In the genomic region with DNA sequence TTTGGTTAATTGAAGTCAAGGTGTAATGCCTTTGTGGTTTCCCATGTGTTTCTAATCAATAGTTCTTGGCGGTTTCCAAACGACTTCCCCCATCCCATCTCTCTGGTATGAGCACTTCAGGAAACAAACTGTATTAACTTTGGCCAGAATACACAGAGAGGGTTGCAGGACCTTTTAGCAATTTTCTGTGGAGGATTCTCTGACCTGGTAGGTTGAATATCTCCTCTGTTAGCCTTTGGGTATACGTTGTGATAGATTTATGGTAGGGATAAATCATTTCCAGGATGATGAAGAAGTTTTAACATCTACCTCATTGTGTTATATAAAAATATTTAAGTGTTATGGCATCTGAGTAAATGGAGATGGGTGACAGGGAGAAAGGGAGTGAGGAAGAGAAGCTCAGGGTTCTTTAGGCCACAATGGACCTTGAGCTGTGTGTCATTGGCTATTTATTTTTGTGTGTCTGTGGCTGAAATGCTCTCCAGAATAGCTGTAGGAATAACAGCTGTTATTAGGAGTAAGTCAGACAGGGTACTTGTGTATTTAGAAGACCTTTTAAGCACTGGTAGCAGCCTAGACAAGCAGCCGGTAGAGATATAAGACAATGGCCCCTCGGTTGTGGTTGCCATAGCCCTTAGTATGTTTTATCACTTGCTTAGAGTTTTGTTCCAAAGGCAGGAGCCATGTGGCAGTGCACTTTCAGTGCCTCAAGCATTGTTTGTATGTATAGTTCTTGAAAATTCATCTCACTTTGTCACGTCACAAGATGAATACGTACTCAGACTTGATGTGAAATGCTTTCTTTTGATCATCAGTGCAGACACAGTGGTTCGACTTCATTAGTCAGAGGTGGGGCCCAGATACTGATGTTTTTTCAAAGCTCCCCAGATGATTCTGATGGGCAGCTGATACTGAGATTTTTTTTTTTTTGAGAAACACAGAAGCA, we compare ENCODE assay signal across 1 cellular context.
TF ChIP-seq lines count a peak whose summit lies in the region.

No MANE protein-coding gene starts in this region.

TF ChIP-seq in GM12878, 131 proteins besides CTCF, POLR2A, EP300 and RAD21 (continued from another document):
- TF ChIP-seq, protein P1, sequence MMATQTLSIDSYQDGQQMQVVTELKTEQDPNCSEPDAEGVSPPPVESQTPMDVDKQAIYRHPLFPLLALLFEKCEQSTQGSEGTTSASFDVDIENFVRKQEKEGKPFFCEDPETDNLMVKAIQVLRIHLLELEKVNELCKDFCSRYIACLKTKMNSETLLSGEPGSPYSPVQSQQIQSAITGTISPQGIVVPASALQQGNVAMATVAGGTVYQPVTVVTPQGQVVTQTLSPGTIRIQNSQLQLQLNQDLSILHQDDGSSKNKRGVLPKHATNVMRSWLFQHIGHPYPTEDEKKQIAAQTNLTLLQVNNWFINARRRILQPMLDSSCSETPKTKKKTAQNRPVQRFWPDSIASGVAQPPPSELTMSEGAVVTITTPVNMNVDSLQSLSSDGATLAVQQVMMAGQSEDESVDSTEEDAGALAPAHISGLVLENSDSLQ (IDR thresholded peaks at IDR 0.05) = peak; percentile 74
- TF ChIP-seq HCFC1 (IDR thresholded peaks at IDR 0.05; ENCODE audit: low read length) (no peak), ZNF384 (IDR thresholded peaks at IDR 0.05; ENCODE audit: borderline replicate concordance, low read depth, low read length) (peak; percentile 42; the same call in 1 of the 2 replicates), PBX3 (IDR thresholded peaks at IDR 0.05; ENCODE audit: insufficient replicate concordance, low read depth, low read length) (no peak)
- TF ChIP-seq, protein P2, sequence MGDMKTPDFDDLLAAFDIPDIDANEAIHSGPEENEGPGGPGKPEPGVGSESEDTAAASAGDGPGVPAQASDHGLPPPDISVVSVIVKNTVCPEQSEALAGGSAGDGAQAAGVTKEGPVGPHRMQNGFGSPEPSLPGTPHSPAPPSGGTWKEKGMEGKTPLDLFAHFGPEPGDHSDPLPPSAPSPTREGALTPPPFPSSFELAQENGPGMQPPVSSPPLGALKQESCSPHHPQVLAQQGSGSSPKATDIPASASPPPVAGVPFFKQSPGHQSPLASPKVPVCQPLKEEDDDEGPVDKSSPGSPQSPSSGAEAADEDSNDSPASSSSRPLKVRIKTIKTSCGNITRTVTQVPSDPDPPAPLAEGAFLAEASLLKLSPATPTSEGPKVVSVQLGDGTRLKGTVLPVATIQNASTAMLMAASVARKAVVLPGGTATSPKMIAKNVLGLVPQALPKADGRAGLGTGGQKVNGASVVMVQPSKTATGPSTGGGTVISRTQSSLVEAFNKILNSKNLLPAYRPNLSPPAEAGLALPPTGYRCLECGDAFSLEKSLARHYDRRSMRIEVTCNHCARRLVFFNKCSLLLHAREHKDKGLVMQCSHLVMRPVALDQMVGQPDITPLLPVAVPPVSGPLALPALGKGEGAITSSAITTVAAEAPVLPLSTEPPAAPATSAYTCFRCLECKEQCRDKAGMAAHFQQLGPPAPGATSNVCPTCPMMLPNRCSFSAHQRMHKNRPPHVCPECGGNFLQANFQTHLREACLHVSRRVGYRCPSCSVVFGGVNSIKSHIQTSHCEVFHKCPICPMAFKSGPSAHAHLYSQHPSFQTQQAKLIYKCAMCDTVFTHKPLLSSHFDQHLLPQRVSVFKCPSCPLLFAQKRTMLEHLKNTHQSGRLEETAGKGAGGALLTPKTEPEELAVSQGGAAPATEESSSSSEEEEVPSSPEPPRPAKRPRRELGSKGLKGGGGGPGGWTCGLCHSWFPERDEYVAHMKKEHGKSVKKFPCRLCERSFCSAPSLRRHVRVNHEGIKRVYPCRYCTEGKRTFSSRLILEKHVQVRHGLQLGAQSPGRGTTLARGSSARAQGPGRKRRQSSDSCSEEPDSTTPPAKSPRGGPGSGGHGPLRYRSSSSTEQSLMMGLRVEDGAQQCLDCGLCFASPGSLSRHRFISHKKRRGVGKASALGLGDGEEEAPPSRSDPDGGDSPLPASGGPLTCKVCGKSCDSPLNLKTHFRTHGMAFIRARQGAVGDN (IDR thresholded peaks at IDR 0.05) = 0 out of 2 replicates have a peak, but pooled peaks have one; percentile 14
